ENCODE assay signal across 1 cellular context in the genomic region with DNA sequence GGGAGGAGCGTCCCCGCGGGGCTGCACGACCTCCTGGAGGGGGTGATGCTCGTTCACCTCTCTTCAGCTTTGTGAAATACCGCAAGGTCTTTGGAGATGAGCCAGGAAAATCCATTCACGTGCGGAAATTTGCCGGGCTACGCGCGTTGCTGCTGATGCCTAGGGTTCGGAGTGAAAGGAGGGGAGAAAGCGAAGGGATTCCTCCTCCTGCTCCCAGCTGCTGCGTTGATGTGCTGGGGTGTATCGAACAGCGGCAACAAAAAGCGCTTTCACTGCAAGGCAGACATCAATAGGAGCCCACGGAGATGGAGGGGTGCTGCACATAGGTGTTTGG.
TF ChIP-seq lines count a peak whose summit lies in the region.

No MANE protein-coding gene starts in this region.

TF ChIP-seq in A549, 52 proteins besides CTCF, POLR2A, EP300 and RAD21 (continued from another document):
- TF ChIP-seq, protein P1, sequence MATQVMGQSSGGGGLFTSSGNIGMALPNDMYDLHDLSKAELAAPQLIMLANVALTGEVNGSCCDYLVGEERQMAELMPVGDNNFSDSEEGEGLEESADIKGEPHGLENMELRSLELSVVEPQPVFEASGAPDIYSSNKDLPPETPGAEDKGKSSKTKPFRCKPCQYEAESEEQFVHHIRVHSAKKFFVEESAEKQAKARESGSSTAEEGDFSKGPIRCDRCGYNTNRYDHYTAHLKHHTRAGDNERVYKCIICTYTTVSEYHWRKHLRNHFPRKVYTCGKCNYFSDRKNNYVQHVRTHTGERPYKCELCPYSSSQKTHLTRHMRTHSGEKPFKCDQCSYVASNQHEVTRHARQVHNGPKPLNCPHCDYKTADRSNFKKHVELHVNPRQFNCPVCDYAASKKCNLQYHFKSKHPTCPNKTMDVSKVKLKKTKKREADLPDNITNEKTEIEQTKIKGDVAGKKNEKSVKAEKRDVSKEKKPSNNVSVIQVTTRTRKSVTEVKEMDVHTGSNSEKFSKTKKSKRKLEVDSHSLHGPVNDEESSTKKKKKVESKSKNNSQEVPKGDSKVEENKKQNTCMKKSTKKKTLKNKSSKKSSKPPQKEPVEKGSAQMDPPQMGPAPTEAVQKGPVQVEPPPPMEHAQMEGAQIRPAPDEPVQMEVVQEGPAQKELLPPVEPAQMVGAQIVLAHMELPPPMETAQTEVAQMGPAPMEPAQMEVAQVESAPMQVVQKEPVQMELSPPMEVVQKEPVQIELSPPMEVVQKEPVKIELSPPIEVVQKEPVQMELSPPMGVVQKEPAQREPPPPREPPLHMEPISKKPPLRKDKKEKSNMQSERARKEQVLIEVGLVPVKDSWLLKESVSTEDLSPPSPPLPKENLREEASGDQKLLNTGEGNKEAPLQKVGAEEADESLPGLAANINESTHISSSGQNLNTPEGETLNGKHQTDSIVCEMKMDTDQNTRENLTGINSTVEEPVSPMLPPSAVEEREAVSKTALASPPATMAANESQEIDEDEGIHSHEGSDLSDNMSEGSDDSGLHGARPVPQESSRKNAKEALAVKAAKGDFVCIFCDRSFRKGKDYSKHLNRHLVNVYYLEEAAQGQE (IDR thresholded peaks at IDR 0.05) = no peak
- TF ChIP-seq ESRRA (IDR thresholded peaks at IDR 0.05; ENCODE audit: borderline replicate concordance, low read length) (no peak), RNF2 (IDR thresholded peaks at IDR 0.05; ENCODE audit: borderline replicate concordance, low read depth) (no peak), RFX5 (IDR thresholded peaks at IDR 0.05) (no peak), SMC3 (IDR thresholded peaks at IDR 0.05) (no peak), NR3C1 (IDR thresholded peaks at IDR 0.05) (no peak), CBX2 (IDR thresholded peaks at IDR 0.05; ENCODE audit: borderline replicate concordance, low read depth) (no peak), FOSL2 (IDR thresholded peaks at IDR 0.05) (no peak), FOSL2 (CRISPR knock-in tag; IDR thresholded peaks at IDR 0.05) (no peak), TP53 (CRISPR knock-in tag; IDR thresholded peaks at IDR 0.05) (no peak)
